16 cellular contexts compared by ENCODE assay signal in the genomic region with DNA sequence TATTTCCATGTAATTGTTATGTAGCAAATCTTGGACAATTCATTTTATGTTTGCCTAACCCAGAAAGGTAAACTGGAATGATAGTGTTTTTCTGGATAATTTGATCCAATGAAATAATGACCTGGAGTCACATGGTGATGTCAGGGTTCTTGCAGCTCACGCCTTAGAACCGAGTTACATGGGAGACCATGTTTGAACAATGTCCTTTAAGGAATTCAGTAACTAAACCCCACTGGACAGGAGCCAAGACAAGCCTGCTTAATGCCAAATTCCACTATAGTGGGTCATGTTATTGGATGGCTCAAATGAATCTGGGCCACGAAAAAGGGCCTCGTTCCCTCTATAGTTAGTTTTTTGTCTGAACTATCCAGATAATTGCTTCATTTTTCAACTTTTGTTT.
DNase-seq lines count a peak whose midpoint lies in the region; ATAC-seq, FAIRE-seq and TF ChIP-seq lines count a peak whose summit lies in the region.
"Had no signal": no experiment of that assay in that cellular context is flagged by ENCODE, and none has a peak within 500 bp of the region (broad histone marks: within the 10 kb centered on the region; RNA-seq: fewer than 3 reads in every experiment).

No MANE protein-coding gene starts in this region.

- no peaks in the 10 kb centered on the region for H3K27me3 Mint-ChIP-seq in osteocyte (ENCODE audit: unreplicated experiment)

- no peak overlapping the region for H3K4me3 ChIP-seq in SJCRH30
- H3K4me3 ChIP-seq: pancreas had no signal

- peaks cover 6% of the 10 kb centered on the region for H3K9me3 Mint-ChIP-seq in osteocyte (ENCODE audit: unreplicated experiment)

- FAIRE-seq in G401.6 (lab: Jason Lieb, UNC) (peak; percentile 13), GM12891 (lab: Jason Lieb, UNC) (no peak)
- FAIRE-seq: pancreas had no signal

- ATAC-seq in GM18517 (IDR thresholded peaks at IDR 0.05; ENCODE audit: unreplicated experiment) (no peak), HG02840 (IDR thresholded peaks at IDR 0.05; ENCODE audit: low FRiP score, unreplicated experiment) (no peak)

- TF ChIP-seq CTCF in osteocyte (IDR thresholded peaks at IDR 0.05): no peak

- H3K27ac ChIP-seq in SJCRH30: no peak overlapping the region
- H3K27ac ChIP-seq: pancreas had no signal

- peak; percentile 78 to 80 for DNase-seq in SJCRH30
- peak; percentile 64 for DNase-seq in fibroblast of gingiva (ENCODE audit: low read depth)
- DNase-seq in osteocyte (ENCODE audit: extremely low spot score, unreplicated experiment): no peak
- no peak for DNase-seq in GM12891 (ENCODE audit: insufficient read length, low spot score)
- no peak for DNase-seq in islet precursor cell
- DNase-seq: activated T-cell treated with anti-CD3 and anti-CD28 coated beads, Interleukin-2, amount 50 U/mL, for 24 hours; cortex of kidney; H9; KG1; NCI-H1694 treated with DMSO at 0.1 percent for 48 hours; SHP77; T1000 had no signal

- H3K36me3 Mint-ChIP-seq in osteocyte (ENCODE audit: unreplicated experiment): no peaks in the 10 kb centered on the region

- peaks cover 47% of the 10 kb centered on the region for H3K4me1 ChIP-seq in SJCRH30
- H3K4me1 ChIP-seq: pancreas had no signal

- no peaks in the 10 kb centered on the region for H3K36me3 ChIP-seq in SJCRH30
- H3K36me3 ChIP-seq: pancreas had no signal

- peaks cover 9% of the 10 kb centered on the region; the same call in 1 of the 2 replicates for H3K9me3 ChIP-seq in SJCRH30 (replicated peaks)
- H3K9me3 ChIP-seq: pancreas had no signal

- H3K4me1 Mint-ChIP-seq in osteocyte (ENCODE audit: unreplicated experiment): peaks cover 51% of the 10 kb centered on the region

- H3K4me3 Mint-ChIP-seq in osteocyte (ENCODE audit: unreplicated experiment): no peak overlapping the region
- H3K4me3 Mint-ChIP-seq: activated T-cell treated with anti-CD3 and anti-CD28 coated beads, Interleukin-2, amount 50 U/mL, for 24 hours; H9 had no signal

- no peak for TF ChIP-seq POLR2A in GM12891 (IDR thresholded peaks at IDR 0.05; ENCODE audit: low read depth, low read length)

- peak overlapping the region; percentile 76 for H3K27ac Mint-ChIP-seq in osteocyte (ENCODE audit: unreplicated experiment)
- H3K27ac Mint-ChIP-seq: activated T-cell treated with anti-CD3 and anti-CD28 coated beads, Interleukin-2, amount 50 U/mL, for 24 hours; H9 had no signal

- H3K27me3 ChIP-seq in SJCRH30: no peaks in the 10 kb centered on the region
- H3K27me3 ChIP-seq: pancreas had no signal

TF ChIP-seq in GM12891, 5 proteins besides CTCF, POLR2A, EP300 and RAD21:
- TF ChIP-seq SPI1 (IDR thresholded peaks at IDR 0.05; ENCODE audit: low read depth, low read length) (no peak), TAF1 (IDR thresholded peaks at IDR 0.05; ENCODE audit: low read depth, low read length) (no peak), POLR2AphosphoS5 (IDR thresholded peaks at IDR 0.05; ENCODE audit: low read depth, low read length) (no peak), POU2F2 (IDR thresholded peaks at IDR 0.05; ENCODE audit: low read depth, low read length) (no peak), PAX5 (IDR thresholded peaks at IDR 0.05; ENCODE audit: insufficient read depth, low read length, severe bottlenecking) (no peak)

Comparison
In these comparisons a context has a peak if more than half of its experiments do, and no peak if none do; other contexts are left out.
1. DNase-seq: peak in SJCRH30 (2 of 2) and fibroblast of gingiva (single experiment); none in osteocyte (single experiment), GM12891 (single experiment) and islet precursor cell (single experiment).